8 cellular contexts compared by ENCODE assay signal in genomic region chr16:58629681-58630640, GRCh38. TPM values are rescaled to one million over a fixed set of nuclear protein-coding genes. Genes with fewer than 3 reads are reported as not detected.
DNase-seq lines count a peak whose midpoint lies in the region; ATAC-seq lines count a peak whose summit lies in the region.

CNOT1 (minus strand) TSS chr16:58629826; CDS start chr16:58599337, 30,489 bp downstream.

- peak within 1 kb of the TSS; percentile 82 for H3K4me3 ChIP-seq in GM08714 (ENCODE audit: low read length)

- peak within 1 kb of the TSS; percentile 99 to 100 for H3K27ac Mint-ChIP-seq in activated naive CD4-positive, alpha-beta T cell treated with anti-CD3 and anti-CD28 coated beads, Interleukin-2, amount 50 U/mL, for 72 hours

- H3K36me3 Mint-ChIP-seq in activated naive CD4-positive, alpha-beta T cell treated with anti-CD3 and anti-CD28 coated beads, Interleukin-2, amount 50 U/mL, for 72 hours = peaks cover 21 to 28% of the 10 kb centered on the region in 2 donors

- peak; percentile 88 for ATAC-seq in HG02610 (IDR thresholded peaks at IDR 0.05; ENCODE audit: unreplicated experiment)
- ATAC-seq in activated naive CD4-positive, alpha-beta T cell treated with anti-CD3 and anti-CD28 coated beads, Interleukin-2, amount 50 U/mL, for 72 hours = peak; percentile 90

- H3K9me3 Mint-ChIP-seq in activated naive CD4-positive, alpha-beta T cell treated with anti-CD3 and anti-CD28 coated beads, Interleukin-2, amount 50 U/mL, for 72 hours = no peaks in the 10 kb centered on the region

- DNase-seq in NCI-H1092 treated with DMSO at 0.1 percent for 48 hours (lab: John Stamatoyannopoulos, UW) (peak; percentile 99), SKM-1 (lab: John Stamatoyannopoulos, UW; ENCODE audit: unreplicated experiment) (peak; percentile 98), glomerular endothelial cell (ENCODE audit: extremely low read depth, low read depth, low spot score) (peak; percentile 95), occipital lobe (lab: John Stamatoyannopoulos, UW) (peak; percentile 99)
- peak; percentile 95 to 99 for DNase-seq in activated naive CD4-positive, alpha-beta T cell treated with anti-CD3 and anti-CD28 coated beads, Interleukin-2, amount 50 U/mL, for 72 hours (ENCODE audit: low spot score in 2 of 2)

- H3K27ac ChIP-seq in temporal lobe (ENCODE audit: low read depth, low read length) = peak within 1 kb of the TSS; percentile 82

RNA-seq across cellular contexts. Expression of gene CNOT1, which starts in this region (rescaled TPM):
- total RNA-seq in activated naive CD4-positive, alpha-beta T cell treated with anti-CD3 and anti-CD28 coated beads, Interleukin-2, amount 50 U/mL, for 72 hours = 100 to 1,000 TPM; 300 to 360 TPM
- total RNA-seq in glomerular endothelial cell = 110 and 121 TPM in 2 replicates
- 81.6 TPM for total RNA-seq in occipital lobe
- 98.6 TPM for total RNA-seq in temporal lobe

Comparison
In these comparisons a context has a peak if more than half of its experiments do, and no peak if none do; other contexts are left out.
1. Peak in every context shown above with its lines: DNase-seq, ATAC-seq, H3K4me3 ChIP-seq and H3K27ac ChIP-seq.